ENCODE assay signal across 22 cellular contexts in the genomic region with DNA sequence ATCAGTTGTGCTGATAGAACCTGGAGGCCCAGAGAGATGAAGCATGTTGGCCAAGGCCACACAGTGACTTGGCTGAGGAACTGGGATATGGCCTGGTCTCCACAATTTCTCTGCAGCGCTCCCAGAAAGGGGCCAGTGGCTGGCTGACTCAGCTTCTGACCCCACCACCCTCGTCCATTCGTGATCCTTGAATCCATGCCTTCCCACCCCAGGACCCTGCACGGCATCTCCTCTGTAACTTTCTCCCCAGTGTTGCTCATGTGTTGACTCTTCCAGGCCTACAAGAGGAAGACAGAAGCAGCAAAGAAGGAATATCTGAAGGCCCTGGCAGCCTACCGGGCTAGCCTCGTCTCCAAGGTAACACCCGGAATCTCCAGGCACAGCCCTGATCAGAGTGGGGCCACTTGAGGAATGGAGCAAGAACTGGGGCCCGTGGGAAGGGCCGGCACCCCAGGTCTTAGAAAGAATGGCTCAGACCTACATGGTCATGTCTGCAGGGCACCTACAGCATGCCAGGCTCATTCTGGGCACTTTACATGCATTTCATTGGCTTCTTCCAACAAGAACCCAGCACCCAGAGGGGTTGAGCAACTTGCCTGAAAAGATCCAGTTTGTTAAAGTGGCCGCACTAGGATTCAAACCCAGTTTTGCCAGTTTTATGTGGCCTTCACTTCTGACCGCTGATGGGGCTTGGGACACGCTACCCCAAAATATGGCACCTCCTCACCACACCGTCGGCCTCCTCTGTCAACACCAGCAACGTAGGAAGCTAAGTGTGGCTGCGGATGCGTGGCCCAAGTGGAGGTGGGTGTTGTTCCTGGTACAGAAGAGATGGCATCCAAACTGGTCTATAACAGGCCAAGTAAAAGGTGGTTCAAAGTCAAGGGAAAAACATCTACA.
"Had no signal": no experiment of that assay in that cellular context is flagged by ENCODE, and none has a peak within 500 bp of the region (broad histone marks: within the 10 kb centered on the region; RNA-seq: fewer than 3 reads in every experiment).

No MANE protein-coding gene starts in this region.

- H3K4me1 ChIP-seq: adrenal gland, ascending aorta had no signal

- H3K27ac ChIP-seq: adrenal gland, ascending aorta, brain microvascular endothelial cell, left lung, thoracic aorta, upper lobe of left lung had no signal

- H3K4me1 Mint-ChIP-seq: nephron had no signal

- H3K4me3 ChIP-seq: adrenal gland, ascending aorta, left lung, thoracic aorta, upper lobe of left lung had no signal

- H3K27me3 ChIP-seq: adrenal gland, ascending aorta, brain microvascular endothelial cell, left lung, upper lobe of left lung had no signal

- H3K4me3 Mint-ChIP-seq: activated naive CD4-positive, alpha-beta T cell treated with anti-CD3 and anti-CD28 coated beads, Interleukin-2, amount 50 U/mL, for 24 hours; nephron had no signal

- H3K9me3 ChIP-seq: adrenal gland, left lung, upper lobe of left lung had no signal

- H3K36me3 ChIP-seq: adrenal gland, ascending aorta, brain microvascular endothelial cell, thoracic aorta had no signal

- H3K27ac Mint-ChIP-seq: activated naive CD4-positive, alpha-beta T cell treated with anti-CD3 and anti-CD28 coated beads, Interleukin-2, amount 50 U/mL, for 24 hours; nephron had no signal

- DNase-seq: activated CD4-positive, alpha-beta T cell treated with anti-CD3 and anti-CD28 coated beads for 1 hour; activated CD8-positive, alpha-beta memory T cell treated with anti-CD3 and anti-CD28 coated beads for 24 hours; activated CD8-positive, alpha-beta memory T cell treated with anti-CD3 and anti-CD28 coated beads, Interleukin-2, amount 50 U/mL, for 4 hours; brain microvascular endothelial cell; central memory CD4-positive, alpha-beta T cell; effector memory CD4-positive, alpha-beta T cell; hippocampal formation; kidney glomerular epithelial cell; mammary epithelial cell; midbrain; occipital lobe; stimulated activated CD4-positive, alpha-beta T cell treated with anti-CD3 and anti-CD28 coated beads, Interleukin-4, amount 100 ng/mL, for 1 hour; stimulated activated naive CD4-positive, alpha-beta T cell; T-helper 9 cell had no signal

- H3K9me3 Mint-ChIP-seq: activated naive CD4-positive, alpha-beta T cell treated with anti-CD3 and anti-CD28 coated beads, Interleukin-2, amount 50 U/mL, for 24 hours had no signal

- ATAC-seq: esophagus mucosa, left lung had no signal

- H3K36me3 Mint-ChIP-seq: activated naive CD4-positive, alpha-beta T cell treated with anti-CD3 and anti-CD28 coated beads, Interleukin-2, amount 50 U/mL, for 24 hours had no signal
